1 cellular context compared by ENCODE assay signal in genomic region chr4:6917445-6918241, GRCh38.
TF ChIP-seq lines count a peak whose summit lies in the region.

No MANE protein-coding gene starts in this region.

TF ChIP-seq in HepG2, 621 proteins besides CTCF, POLR2A, EP300 and RAD21 (continued from another document and continues in another):
- TF ChIP-seq TFAP4 (IDR thresholded peaks at IDR 0.05; ENCODE audit: borderline replicate concordance, low read depth), result peak; percentile 32; the same call in 1 of the 2 replicates
- TF ChIP-seq HMG20A (CRISPR knock-in tag; IDR thresholded peaks at IDR 0.05; ENCODE audit: borderline replicate concordance), result peak; percentile 93
- TF ChIP-seq SALL2 (CRISPR knock-in tag; IDR thresholded peaks at IDR 0.05), result peak; percentile 59; the same call in 1 of the 2 replicates
- TF ChIP-seq MATR3 (CRISPR knock-in tag; IDR thresholded peaks at IDR 0.05), result no peak
- TF ChIP-seq MBNL3 (CRISPR knock-in tag; conservative IDR thresholded peaks at IDR 0.05), result no peak
- TF ChIP-seq ZNF432 (CRISPR knock-in tag; IDR thresholded peaks at IDR 0.05; ENCODE audit: borderline replicate concordance), result no peak
- no peak for TF ChIP-seq KIAA2018 (CRISPR knock-in tag; IDR thresholded peaks at IDR 0.05; ENCODE audit: borderline replicate concordance)
- TF ChIP-seq ZNF563 (CRISPR knock-in tag; IDR thresholded peaks at IDR 0.05), result peak; percentile 82; the same call in 1 of the 2 replicates
- 0 out of 2 replicates have a peak, but pooled peaks have one; percentile 60 for TF ChIP-seq ZNF546 (CRISPR knock-in tag; conservative IDR thresholded peaks at IDR 0.05)
- TF ChIP-seq ZNF674 (CRISPR knock-in tag; IDR thresholded peaks at IDR 0.05; ENCODE audit: low read depth), result no peak
- TF ChIP-seq MLX (CRISPR knock-in tag; IDR thresholded peaks at IDR 0.05), result peak; percentile 92
- no peak for TF ChIP-seq TAF15 (IDR thresholded peaks at IDR 0.05; ENCODE audit: low read depth, low read length, poor library complexity, severe bottlenecking)
- TF ChIP-seq SIN3B (IDR thresholded peaks at IDR 0.05; ENCODE audit: low read length), result no peak
- peak; percentile 94 for TF ChIP-seq FOXA3 (CRISPR knock-in tag; IDR thresholded peaks at IDR 0.05)
- TF ChIP-seq CERS6 (CRISPR knock-in tag; IDR thresholded peaks at IDR 0.05), result no peak
- TF ChIP-seq ATF4 (CRISPR knock-in tag; IDR thresholded peaks at IDR 0.05), result peak in 1 of 2 experiments; percentile 72; a peak in 2 of 4 replicates
- no peak; the same call in 1 of the 2 replicates for TF ChIP-seq SAFB2 (CRISPR knock-in tag; IDR thresholded peaks at IDR 0.05; ENCODE audit: borderline replicate concordance, low read depth)
- peak; percentile 76 for TF ChIP-seq XRCC5 (optimal IDR thresholded peaks at IDR 0.05; ENCODE audit: low read length)
- TF ChIP-seq TBX2 (CRISPR knock-in tag; IDR thresholded peaks at IDR 0.05; ENCODE audit: borderline replicate concordance), result peak; percentile 100
- TF ChIP-seq ZFP36L1 (CRISPR knock-in tag; IDR thresholded peaks at IDR 0.05), result peak; percentile 97
- TF ChIP-seq ZNF124 (CRISPR knock-in tag; IDR thresholded peaks at IDR 0.05), result peak; percentile 76; the same call in 1 of the 2 replicates
- 0 out of 2 replicates have a peak, but pooled peaks have one; percentile 49 for TF ChIP-seq TMF1 (CRISPR knock-in tag; IDR thresholded peaks at IDR 0.05; ENCODE audit: low read depth)
- no peak for TF ChIP-seq HMGA1 (CRISPR knock-in tag; conservative IDR thresholded peaks at IDR 0.05)
- TF ChIP-seq HOXA3 (CRISPR knock-in tag; IDR thresholded peaks at IDR 0.05), result peak; percentile 92
- no peak for TF ChIP-seq POLR2AphosphoS5 (IDR thresholded peaks at IDR 0.05; ENCODE audit: low read depth, low read length)
- 0 out of 2 replicates have a peak, but pooled peaks have one; percentile 83 for TF ChIP-seq TOPORS (CRISPR knock-in tag; IDR thresholded peaks at IDR 0.05)
- TF ChIP-seq ZNF687 (CRISPR knock-in tag; IDR thresholded peaks at IDR 0.05), result peak; percentile 94
- TF ChIP-seq ZNF350 (CRISPR knock-in tag; IDR thresholded peaks at IDR 0.05; ENCODE audit: borderline replicate concordance, low read depth), result peak; percentile 67
- no peak for TF ChIP-seq MAZ (IDR thresholded peaks at IDR 0.05; ENCODE audit: borderline replicate concordance, low read depth, low read length)
- no peak for TF ChIP-seq MAZ (CRISPR knock-in tag; IDR thresholded peaks at IDR 0.05; ENCODE audit: low read depth)
- TF ChIP-seq ZNF335 (CRISPR knock-in tag; IDR thresholded peaks at IDR 0.05), result peak; percentile 88
- TF ChIP-seq ZNF431 (CRISPR knock-in tag; IDR thresholded peaks at IDR 0.05; ENCODE audit: borderline replicate concordance, low read depth), result peak; percentile 93; the same call in 1 of the 2 replicates
- TF ChIP-seq ZNF441 (CRISPR knock-in tag; IDR thresholded peaks at IDR 0.05; ENCODE audit: borderline replicate concordance), result peak; percentile 88
- peak; percentile 81 for TF ChIP-seq ZNF619 (CRISPR knock-in tag; IDR thresholded peaks at IDR 0.05)
- TF ChIP-seq CEBPG (CRISPR knock-in tag; IDR thresholded peaks at IDR 0.05), result peak; percentile 67; the same call in 1 of the 2 replicates
- no peak for TF ChIP-seq ZBTB14 (CRISPR knock-in tag; IDR thresholded peaks at IDR 0.05)
- TF ChIP-seq ZNF234 (CRISPR knock-in tag; conservative IDR thresholded peaks at IDR 0.05), result no peak
- no peak for TF ChIP-seq AGO2 (optimal IDR thresholded peaks at IDR 0.05; ENCODE audit: low read depth, low read length)
- TF ChIP-seq MEIS2 (CRISPR knock-in tag; IDR thresholded peaks at IDR 0.05), result peak; percentile 93; the same call in 1 of the 2 replicates
- peak; percentile 92 for TF ChIP-seq ZFP37 (CRISPR knock-in tag; IDR thresholded peaks at IDR 0.05; ENCODE audit: borderline replicate concordance)
- peak; percentile 75; the same call in 1 of the 2 replicates for TF ChIP-seq NR2C2 (CRISPR knock-in tag; IDR thresholded peaks at IDR 0.05; ENCODE audit: borderline replicate concordance)
- TF ChIP-seq ZBTB1 (CRISPR knock-in tag; IDR thresholded peaks at IDR 0.05; ENCODE audit: borderline replicate concordance), result no peak
- TF ChIP-seq PTBP1 (IDR thresholded peaks at IDR 0.05; ENCODE audit: low read depth, low read length, poor library complexity, severe bottlenecking), result no peak
- TF ChIP-seq ZBTB46 (CRISPR knock-in tag; IDR thresholded peaks at IDR 0.05; ENCODE audit: borderline replicate concordance), result no peak
- TF ChIP-seq PAWR (CRISPR knock-in tag; IDR thresholded peaks at IDR 0.05; ENCODE audit: borderline replicate concordance), result no peak
